In the genomic region with DNA sequence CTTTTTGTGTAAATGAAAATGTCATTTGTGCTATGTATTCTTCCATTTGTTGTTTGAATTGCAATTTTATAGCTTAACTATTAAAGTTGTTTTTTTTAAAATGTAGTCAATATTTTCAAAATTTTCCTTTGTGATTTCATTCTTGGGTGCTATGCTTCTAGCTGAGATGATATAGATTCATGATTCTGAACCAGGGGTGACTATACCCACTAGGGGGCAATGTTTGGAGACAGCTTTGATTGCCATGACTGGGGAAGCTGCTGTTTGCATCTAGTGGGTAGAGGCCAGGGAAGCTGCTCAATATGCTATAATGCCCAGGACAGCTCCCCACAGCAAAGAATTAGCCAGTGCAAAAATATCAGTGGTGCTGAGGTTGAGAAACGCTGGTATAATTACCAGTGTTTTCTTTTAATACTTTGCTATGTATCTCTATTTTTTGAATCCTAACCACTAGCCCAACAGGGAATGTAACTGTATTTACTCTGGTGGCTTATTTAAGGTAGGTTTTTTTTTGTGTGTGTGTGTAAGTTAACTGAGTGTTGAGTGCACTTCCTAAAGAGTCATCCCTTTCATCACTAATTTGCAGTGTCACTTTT, we compare ENCODE assay signal across 7 cellular contexts.
A peak's percentile ranks its signal among the peaks of the same experiment; 100 is the strongest.
DNase-seq lines count a peak whose midpoint lies in the region; ATAC-seq, FAIRE-seq and TF ChIP-seq lines count a peak whose summit lies in the region.

No MANE protein-coding gene starts in this region.

- H3K27ac ChIP-seq in GM23248: no peak overlapping the region
- no peak overlapping the region for H3K27ac ChIP-seq in Panc1 (ENCODE audit: low read length)
- H3K27ac ChIP-seq in lung (ENCODE audit: low read depth in 1 of 2, low read length in 1 of 2): no peak overlapping the region

- H3K4me1 ChIP-seq in GM23248 (ENCODE audit: insufficient read depth) (no peaks in the 10 kb centered on the region), Panc1 (ENCODE audit: control insufficient read depth, insufficient read depth, low read length) (no peaks in the 10 kb centered on the region), lung (ENCODE audit: control insufficient read depth in 2 of 2, insufficient read depth in 2 of 2, low read length in 2 of 2) (no peaks in the 10 kb centered on the region)

- in situ Hi-C loops in GM23248 (cut with MboI): loop anchor here (10.0 kb wide), 1 partner anchor 175 kb away; no protein-coding TSS in a partner anchor
- in situ Hi-C loops in Panc1 (cut with HindIII; ENCODE audit: low pct_unique_long_range_greater_than_20kb, low sequenced_read_pairs): no loop called here

- no peak overlapping the region for H3K4me2 ChIP-seq in GM23248 (ENCODE audit: unreplicated experiment)

- ATAC-seq in Panc1: peak; percentile 84
- ATAC-seq in lung (ENCODE audit: insufficient read depth, low FRiP score): no peak
- no peak for ATAC-seq in HG03095 (IDR thresholded peaks at IDR 0.05; ENCODE audit: unreplicated experiment)

- no peaks in the 10 kb centered on the region for H3K9me3 ChIP-seq in GM23248 (ENCODE audit: low read depth)
- H3K9me3 ChIP-seq in Panc1 (ENCODE audit: control insufficient read depth, insufficient read depth, low read depth, low read length): no peaks in the 10 kb centered on the region
- H3K9me3 ChIP-seq in lung (ENCODE audit: control insufficient read depth in 2 of 2, insufficient read depth in 1 of 2, low read length in 1 of 2): no peaks in the 10 kb centered on the region

- BruUV-seq in Panc1 (replicated peaks; lab: Mats Ljungman, UMichigan): no TSS peak

- peak; percentile 35 for DNase-seq in GM10266 (ENCODE audit: extremely low spot score)
- peak; percentile 75 for DNase-seq in GM23248
- peak; percentile 23 for DNase-seq in M059J (ENCODE audit: low read depth)
- peak; percentile 38 for DNase-seq in Panc1 (ENCODE audit: low read depth, low spot score)
- peak; percentile 50 for DNase-seq in lung (ENCODE audit: low spot score)

- 0% methylated on average over 1 of the region's 1 CpG for WGBS in GM23248 (ENCODE audit: low coverage in 1 of 2, low lambda C conversion rate in 2 of 2, missing lambda C conversion rate in 2 of 2), 2 experiments
- 8 to 24% methylated on average over 1 of the region's 1 CpG for WGBS in lung, 2 donors

- H3K27me3 ChIP-seq in GM23248 (replicated peaks; ENCODE audit: insufficient read depth) (no peaks in the 10 kb centered on the region), Panc1 (ENCODE audit: control insufficient read depth, insufficient read depth, low read length) (no peaks in the 10 kb centered on the region), lung (ENCODE audit: control insufficient read depth, insufficient read depth) (no peaks in the 10 kb centered on the region)

- no peaks in the 10 kb centered on the region for H4K20me1 ChIP-seq in GM23248 (ENCODE audit: insufficient read depth)

- intact Hi-C loops in Panc1 (cut with micrococcal nuclease; ENCODE audit: unreplicated experiment): no loop called here

- peak; percentile 90 for FAIRE-seq in colon (lab: Jason Lieb, UNC)

- H3K36me3 ChIP-seq in GM23248 (ENCODE audit: low read depth) (no peaks in the 10 kb centered on the region), Panc1 (ENCODE audit: control insufficient read depth, insufficient read depth, low read length) (no peaks in the 10 kb centered on the region), lung (ENCODE audit: control insufficient read depth in 2 of 2, insufficient read depth in 2 of 2, low read length in 2 of 2) (peaks cover 0 to 5% of the 10 kb centered on the region in 2 donors)

- no peak overlapping the region for H3K9ac ChIP-seq in GM23248

- no peaks in the 10 kb centered on the region for H3F3A ChIP-seq in GM23248 (ENCODE audit: insufficient read depth)

- POLR2A ChIA-PET in Panc1 (lab: Charles Lee): no interaction called here

- H2AFZ ChIP-seq in GM23248: no peak overlapping the region

- peak; percentile 53 for TF ChIP-seq CTCF in GM10266 (IDR thresholded peaks at IDR 0.05; ENCODE audit: control insufficient read depth, insufficient read depth, low read depth, missing control alignments)
- peak; percentile 75 for TF ChIP-seq CTCF in Panc1 (IDR thresholded peaks at IDR 0.05)
- TF ChIP-seq CTCF in lung (IDR thresholded peaks at IDR 0.05; ENCODE audit: control extremely low read depth, extremely low read depth): no peak

- H3K4me3 ChIP-seq in GM23248 (no peak overlapping the region), Panc1 (ENCODE audit: low read depth in 2 of 2, low read length in 2 of 2) (no peak overlapping the region), lung (no peak overlapping the region)

- no peaks in the 10 kb centered on the region for H3K79me2 ChIP-seq in GM23248 (ENCODE audit: insufficient read depth)

- CTCF ChIA-PET in Panc1 (lab: Charles Lee): interaction anchor here (0.7 to 1.4 kb wide), 5 partner anchors 12 to 260 kb away, joined by 3 to 16 read pairs (median 4); partner anchors contain the start of gene GAREM1

- H3K9me2 ChIP-seq in GM23248 (ENCODE audit: insufficient read depth): no peaks in the 10 kb centered on the region

Comparison
In these comparisons a context has a peak if more than half of its experiments do, and no peak if none do; other contexts are left out.
1. DNase-seq: peak in every context shown above with its lines; median percentile 75 in GM23248; 50 in lung; 38 in Panc1; 35 in GM10266; 23 in M059J.